ENCODE assay signal across 1 cellular context in genomic region chr2:160491922-160492371, GRCh38.
TF ChIP-seq lines count a peak whose summit lies in the region.

No MANE protein-coding gene starts in this region.

TF ChIP-seq in IMR-90, 13 proteins besides CTCF, POLR2A, EP300 and RAD21:
- no peak for TF ChIP-seq ELK1 (IDR thresholded peaks at IDR 0.05; ENCODE audit: borderline replicate concordance, low read depth, low read length)
- no peak for TF ChIP-seq RCOR1 (IDR thresholded peaks at IDR 0.05; ENCODE audit: insufficient replicate concordance, low read length)
- TF ChIP-seq MAFK (IDR thresholded peaks at IDR 0.05; ENCODE audit: low read depth, low read length): peak; percentile 79
- peak; percentile 76 for TF ChIP-seq CEBPB (IDR thresholded peaks at IDR 0.05; ENCODE audit: low read depth, low read length)
- TF ChIP-seq BHLHE40 (IDR thresholded peaks at IDR 0.05; ENCODE audit: low read depth, low read length): no peak
